8 cellular contexts compared by ENCODE assay signal in genomic region chr9:3527653-3527960, GRCh38. TPM values are rescaled to one million over a fixed set of nuclear protein-coding genes. Genes with fewer than 3 reads are reported as not detected.
DNase-seq lines count a peak whose midpoint lies in the region; ATAC-seq and TF ChIP-seq lines count a peak whose summit lies in the region.

No MANE protein-coding gene starts in this region.

- H3K27me3 Mint-ChIP-seq in CD8-positive, alpha-beta memory T cell: peaks cover 0 to 15% of the 10 kb centered on the region in 2 donors
- peaks cover 0 to 5% (median 0%) of the 10 kb centered on the region in 5 donors for H3K27me3 Mint-ChIP-seq in naive thymus-derived CD8-positive, alpha-beta T cell

- peaks cover 52% of the 10 kb centered on the region for H3K4me1 ChIP-seq in CD8-positive, alpha-beta memory T cell (ENCODE audit: insufficient read depth, low read length)
- peaks cover 8% of the 10 kb centered on the region for H3K4me1 ChIP-seq in mammary epithelial cell (ENCODE audit: insufficient read depth, low read length)

- dilution Hi-C loops in mammary epithelial cell (cut with HindIII; ENCODE audit: low sequenced_read_pairs): no loop called here

- peaks cover 57% of the 10 kb centered on the region for H3K79me2 ChIP-seq in mammary epithelial cell (ENCODE audit: insufficient read depth, low read length)

- in situ Hi-C loops in mammary epithelial cell (cut with MboI; ENCODE audit: low sequenced_read_pairs in 2 of 2): no loop called here

- peak overlapping the region; percentile 96 for H3K9ac ChIP-seq in mammary epithelial cell (ENCODE audit: insufficient read depth, low read length)

- WGBS in mammary epithelial cell (ENCODE audit: low coverage, missing lambda C conversion rate): 51% methylated on average over 3 of the region's 3 CpGs

- no peak for ATAC-seq in naive thymus-derived CD8-positive, alpha-beta T cell
- no peak for ATAC-seq in HG03520 (IDR thresholded peaks at IDR 0.05; ENCODE audit: unreplicated experiment)
- no peak for ATAC-seq in GM21526 (IDR thresholded peaks at IDR 0.05; ENCODE audit: low FRiP score, unreplicated experiment)

- no peaks in the 10 kb centered on the region for H4K20me1 ChIP-seq in mammary epithelial cell (ENCODE audit: insufficient read depth, low read length)

- peak overlapping the region; percentile 100 for H3K27ac ChIP-seq in CD8-positive, alpha-beta memory T cell (ENCODE audit: low read depth, low read length)
- H3K27ac ChIP-seq in mammary epithelial cell (ENCODE audit: insufficient read depth, low read depth, low read length): peak overlapping the region; percentile 96

- intact Hi-C loops in mammary epithelial cell (cut with micrococcal nuclease): loop anchor here (5.0 to 10.0 kb wide), 5 partner anchors 60 to 837 kb away; partner anchors contain the start of gene GLIS3

- TF ChIP-seq CTCF in mammary epithelial cell (conservative IDR thresholded peaks at IDR 0.05 in 1 of 2, IDR thresholded peaks at IDR 0.05 in 1 of 2; ENCODE audit: extremely low read depth in 1 of 2, insufficient read depth in 1 of 2, low read depth in 1 of 2, low read length in 2 of 2): no peak

- peaks cover 0 to 28% (median 0%) of the 10 kb centered on the region in 3 donors for H3K36me3 Mint-ChIP-seq in CD8-positive, alpha-beta memory T cell
- H3K36me3 Mint-ChIP-seq in naive thymus-derived CD8-positive, alpha-beta T cell: peaks cover 0 to 13% (median 3%) of the 10 kb centered on the region in 3 donors

- H3K9me3 ChIP-seq in CD8-positive, alpha-beta memory T cell (ENCODE audit: low read length): no peaks in the 10 kb centered on the region
- H3K9me3 ChIP-seq in MG63: no peaks in the 10 kb centered on the region
- no peaks in the 10 kb centered on the region for H3K9me3 ChIP-seq in mammary epithelial cell (replicated peaks; ENCODE audit: insufficient read depth, low read length)

- no peaks in the 10 kb centered on the region for H3K36me3 ChIP-seq in CD8-positive, alpha-beta memory T cell (ENCODE audit: insufficient read depth, low read length)
- H3K36me3 ChIP-seq in MG63 (peaks cover 2% of the 10 kb centered on the region; the same call in 1 of the 2 replicates), mammary epithelial cell (ENCODE audit: insufficient read depth, low read length) (no peaks in the 10 kb centered on the region)

- H3K4me3 ChIP-seq in CD8-positive, alpha-beta memory T cell (ENCODE audit: low read length): peak overlapping the region; percentile 95
- peak overlapping the region; percentile 68 for H3K4me3 ChIP-seq in MG63
- H3K4me3 ChIP-seq in mammary epithelial cell (replicated peaks in 1 of 3; ENCODE audit: insufficient read depth in 1 of 3, low read depth in 2 of 3, low read length in 3 of 3): peak overlapping the region; percentile 58 to 100 (median 78)

- peak overlapping the region; percentile 97 to 100 (median 100) for H3K27ac Mint-ChIP-seq in CD8-positive, alpha-beta memory T cell
- H3K27ac Mint-ChIP-seq in naive thymus-derived CD8-positive, alpha-beta T cell: peak overlapping the region; percentile 97 to 100 (median 99)

- H3K4me1 Mint-ChIP-seq in CD8-positive, alpha-beta memory T cell: peaks cover 52 to 77% (median 71%) of the 10 kb centered on the region in 3 donors
- peaks cover 22 to 64% (median 60%) of the 10 kb centered on the region in 4 donors for H3K4me1 Mint-ChIP-seq in naive thymus-derived CD8-positive, alpha-beta T cell

- no peaks in the 10 kb centered on the region for H3K27me3 ChIP-seq in CD8-positive, alpha-beta memory T cell (ENCODE audit: insufficient read depth, low read length, poor library complexity, severe bottlenecking)
- H3K27me3 ChIP-seq in MG63 (no peaks in the 10 kb centered on the region), mammary epithelial cell (ENCODE audit: insufficient read depth, low read length) (no peaks in the 10 kb centered on the region)

- peak overlapping the region; percentile 82 for H3K4me2 ChIP-seq in mammary epithelial cell (ENCODE audit: insufficient read depth, low read depth, low read length)

- no peak for DNase-seq in CD8-positive, alpha-beta memory T cell
- DNase-seq in MG63: no peak
- DNase-seq in mammary epithelial cell: no peak
- peak in 1 of 10 donors; percentile 25 for DNase-seq in naive thymus-derived CD8-positive, alpha-beta T cell
- DNase-seq in cerebellum (ENCODE audit: low spot score): no peak
- DNase-seq in NCI-H526 treated with DMSO at 0.1 percent for 48 hours (lab: John Stamatoyannopoulos, UW): no peak

- CTCF ChIA-PET in CD8-positive, alpha-beta memory T cell (lab: Charles Lee): interaction anchor here (1.1 to 1.8 kb wide), 5 partner anchors 11 to 86 kb away, joined by 3 to 9 read pairs (median 5); no protein-coding TSS in a partner anchor
- CTCF ChIA-PET in mammary epithelial cell (lab: Charles Lee; ENCODE audit: low non-redundant PET): no interaction called here

- H2AFZ ChIP-seq in mammary epithelial cell (ENCODE audit: low read depth, low read length): peak overlapping the region; percentile 74

- H3K9me3 Mint-ChIP-seq in CD8-positive, alpha-beta memory T cell: peaks cover 0 to 5% (median 3%) of the 10 kb centered on the region in 5 donors
- peaks cover 0 to 4% (median 0%) of the 10 kb centered on the region in 9 donors for H3K9me3 Mint-ChIP-seq in naive thymus-derived CD8-positive, alpha-beta T cell

- H3K4me3 Mint-ChIP-seq in CD8-positive, alpha-beta memory T cell: peak overlapping the region; percentile 89 to 99 (median 95)
- peak overlapping the region; percentile 86 to 99 (median 94) for H3K4me3 Mint-ChIP-seq in naive thymus-derived CD8-positive, alpha-beta T cell

- BruUV-seq in mammary epithelial cell (replicated peaks; lab: Mats Ljungman, UMichigan): no TSS peak

- POLR2A ChIA-PET in CD8-positive, alpha-beta memory T cell (lab: Charles Lee): interaction anchor here (0.6 to 2.6 kb wide), 5 partner anchors 31 to 1213 kb away, joined by 3 to 26 read pairs (median 6); partner anchors contain the start of gene AK3
- POLR2A ChIA-PET in naive thymus-derived CD8-positive, alpha-beta T cell (lab: Charles Lee): interaction anchor here (0.6 to 2.4 kb wide), 15 partner anchors 8 to 1152 kb away, joined by 3 to 20 read pairs (median 6); partner anchors contain the start of genes CDC37L1, PUM3 and SPATA6L

RNA-seq across cellular contexts. Expression of gene RFX3, which starts 1.8 kb away (rescaled TPM):
- 10 to 100 TPM; 14.1 to 14.6 TPM for total RNA-seq in CD8-positive, alpha-beta memory T cell
- polyA plus RNA-seq in CD8-positive, alpha-beta memory T cell: 5.3 TPM
- total RNA-seq in MG63 (2014; rRNA removed; shearing (Covaris generic); ENCODE audit: low replicate concordance): 0.72 and 1.2 TPM in 2 replicates
- 1 to 10 TPM; 2.3 to 7.9 TPM for total RNA-seq in mammary epithelial cell
- 1.5 TPM for polyA plus RNA-seq in mammary epithelial cell
- 49.7 TPM for polyA minus RNA-seq in mammary epithelial cell
- 10 to 100 TPM; 22.3 to 25.0 TPM for total RNA-seq in naive thymus-derived CD8-positive, alpha-beta T cell
- polyA plus RNA-seq in naive thymus-derived CD8-positive, alpha-beta T cell: 1 to 10 TPM; 4.1 to 4.5 (median 4.2) TPM
- total RNA-seq in cerebellum: 60.9 TPM
